Comparison of ENCODE assay signal across 13 cellular contexts in the genomic region with DNA sequence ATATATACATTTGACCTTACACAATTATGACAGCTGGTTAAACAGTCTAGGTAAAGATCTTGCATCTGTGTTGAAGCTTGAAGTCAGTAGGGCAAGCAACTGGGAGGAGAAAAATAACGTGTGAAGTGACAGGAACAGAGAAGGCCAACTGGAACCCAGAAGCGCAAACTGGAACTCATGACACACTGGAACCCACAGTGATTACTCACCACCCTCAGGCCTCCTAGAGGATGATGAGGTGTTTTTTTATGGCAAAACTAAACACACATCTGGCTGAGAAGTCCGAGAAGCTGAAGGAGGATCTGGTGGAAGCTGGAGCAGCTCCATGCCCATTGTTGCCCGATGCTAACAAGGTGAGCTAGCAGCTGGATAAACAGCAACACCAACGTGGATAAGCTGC.
DNase-seq lines count a peak whose midpoint lies in the region; ATAC-seq, FAIRE-seq and TF ChIP-seq lines count a peak whose summit lies in the region.
"Had no signal": no experiment of that assay in that cellular context is flagged by ENCODE, and none has a peak within 500 bp of the region (broad histone marks: within the 10 kb centered on the region; RNA-seq: fewer than 3 reads in every experiment).

No MANE protein-coding gene starts in this region.

- POLR2A ChIA-PET in HepG2 (lab: Yijun Ruan, JAX), result no interaction called here

- H3K27me3 ChIP-seq in esophagus squamous epithelium (no peaks in the 10 kb centered on the region), HepG2 (ENCODE audit: control insufficient read depth in 1 of 2, insufficient read depth in 2 of 2, low read length in 2 of 2) (no peaks in the 10 kb centered on the region)

- H3K9ac ChIP-seq in HepG2 (ENCODE audit: insufficient read depth, low read depth, low read length), result no peak overlapping the region
- H3K9ac ChIP-seq: parathyroid adenoma had no signal

- no peak for FAIRE-seq in HepG2 (lab: Jason Lieb, UNC)

- no peak for TF ChIP-seq RAD21 in HepG2 (CRISPR knock-in tag; IDR thresholded peaks at IDR 0.05)

- TF ChIP-seq POLR2A in esophagus squamous epithelium (IDR thresholded peaks at IDR 0.05), result no peak
- TF ChIP-seq POLR2A in HepG2 (IDR thresholded peaks at IDR 0.05; ENCODE audit: insufficient read depth in 1 of 2, low read depth in 2 of 2, low read length in 2 of 2), result no peak

- H3K4me1 ChIP-seq in esophagus squamous epithelium (no peaks in the 10 kb centered on the region), HepG2 (ENCODE audit: insufficient read depth, low read length) (no peaks in the 10 kb centered on the region)
- H3K4me1 ChIP-seq: parathyroid adenoma had no signal

- in situ Hi-C loops in HepG2 (cut with HindIII; ENCODE audit: extremely low pct_ligation_motif_present, low pct_unique_long_range_greater_than_20kb), result no loop called here

- no peak overlapping the region for H3K27ac ChIP-seq in esophagus squamous epithelium
- no peak overlapping the region for H3K27ac ChIP-seq in coronary artery
- no peak overlapping the region for H3K27ac ChIP-seq in HepG2 (ENCODE audit: extremely low read length, insufficient read depth, low read length)
- H3K27ac ChIP-seq: C4-2B, parathyroid adenoma had no signal

- whole genome bisulfite sequencing in esophagus squamous epithelium, 2 donors, result 45 to 55% methylated on average over 5 of the region's 5 CpGs
- WGBS in HepG2 (ENCODE audit: low lambda C conversion rate), result 29% methylated on average over 4 of the region's 5 CpGs

- no peak overlapping the region for H2AFZ ChIP-seq in HepG2 (ENCODE audit: low read length)
- H2AFZ ChIP-seq: parathyroid adenoma had no signal

- DNase-seq in A172 (ENCODE audit: low spot score) (peak; percentile 73), EL (peak; percentile 92), RKO (ENCODE audit: low spot score) (peak; percentile 70), fibroblast of mammary gland (ENCODE audit: low read depth) (peak; percentile 93), esophagus squamous epithelium (lab: John Stamatoyannopoulos, UW) (no peak), ureter (ENCODE audit: low spot score) (no peak), coronary artery (ENCODE audit: low spot score) (no peak), HepG2 (ENCODE audit: low spot score) (no peak)
- DNase-seq: activated T-cell treated with anti-CD3 and anti-CD28 coated beads, Interleukin-2, amount 50 U/mL, for 48 hours; NCI-H2081 treated with DMSO at 0.1 percent for 48 hours; stimulated activated naive CD4-positive, alpha-beta T cell had no signal

- H3K4me3 ChIP-seq in fibroblast of mammary gland (ENCODE audit: control insufficient read depth, low read depth, low read length) (no peak overlapping the region), esophagus squamous epithelium (no peak overlapping the region), coronary artery (no peak overlapping the region), HepG2 (replicated peaks in 1 of 3; ENCODE audit: insufficient read depth in 1 of 3, low read depth in 2 of 3, low read length in 3 of 3) (no peak overlapping the region)

- intact Hi-C loops in esophagus squamous epithelium (cut with DNase I) (no loop called here), HepG2 (cut with micrococcal nuclease; ENCODE audit: unreplicated experiment) (no loop called here)

- no peaks in the 10 kb centered on the region for H3K9me3 ChIP-seq in esophagus squamous epithelium
- H3K9me3 ChIP-seq in HepG2 (ENCODE audit: low read length), result no peaks in the 10 kb centered on the region

- CTCF ChIA-PET in HepG2 (lab: Yijun Ruan, JAX; ENCODE audit: low intra/inter-chr PET ratio, low total read pairs), result no interaction called here

- no TSS peak for BruUV-seq in HepG2 (replicated peaks; lab: Mats Ljungman, UMichigan)

- no peaks in the 10 kb centered on the region for H3K79me2 ChIP-seq in HepG2 (ENCODE audit: insufficient read depth, low read length)
- H3K79me2 ChIP-seq: parathyroid adenoma had no signal

- H3K4me2 ChIP-seq in HepG2 (ENCODE audit: low read depth, low read length), result no peak overlapping the region

- TF ChIP-seq CTCF in fibroblast of mammary gland (conservative IDR thresholded peaks at IDR 0.05; ENCODE audit: control insufficient read depth, insufficient read depth, low read depth, low read length) (no peak), esophagus squamous epithelium (IDR thresholded peaks at IDR 0.05) (no peak), coronary artery (IDR thresholded peaks at IDR 0.05) (no peak), HepG2 (CRISPR knock-in tag; IDR thresholded peaks at IDR 0.05) (no peak)

- H3K36me3 ChIP-seq in esophagus squamous epithelium, result no peaks in the 10 kb centered on the region
- no peaks in the 10 kb centered on the region for H3K36me3 ChIP-seq in HepG2 (replicated peaks in 1 of 2; ENCODE audit: control insufficient read depth in 1 of 2, insufficient read depth in 2 of 2, low read length in 2 of 2)

- no peaks in the 10 kb centered on the region for H4K20me1 ChIP-seq in HepG2 (ENCODE audit: insufficient read depth, low read length)

- no peak for TF ChIP-seq EP300 in HepG2 (IDR thresholded peaks at IDR 0.05; ENCODE audit: low read depth in 2 of 2, low read length in 2 of 2)
- no peak for TF ChIP-seq EP300 in HepG2 (CRISPR knock-in tag; IDR thresholded peaks at IDR 0.05; ENCODE audit: borderline replicate concordance)

- ATAC-seq in HepG2, result no peak

TF ChIP-seq in HepG2, 621 proteins besides CTCF, POLR2A, EP300 and RAD21:
- no peak for TF ChIP-seq ZBTB7B (CRISPR knock-in tag; IDR thresholded peaks at IDR 0.05)

Comparison
In these comparisons a context has a peak if more than half of its experiments do, and no peak if none do; other contexts are left out.
1. DNase-seq: peak in A172 (single experiment), EL (single experiment), RKO (single experiment) and fibroblast of mammary gland (single experiment); none in esophagus squamous epithelium (single experiment), ureter (single experiment), coronary artery (single experiment) and HepG2 (single experiment).